Comparison of ENCODE assay signal across 23 cellular contexts in genomic region chr20:766906-767305, GRCh38. TPM values are rescaled to one million over a fixed set of nuclear protein-coding genes. Genes with fewer than 3 reads are reported as not detected.
DNase-seq lines count a peak whose midpoint lies in the region; ATAC-seq and TF ChIP-seq lines count a peak whose summit lies in the region.
"Had no signal": no experiment of that assay in that cellular context is flagged by ENCODE, and none has a peak within 500 bp of the region (broad histone marks: within the 10 kb centered on the region; RNA-seq: fewer than 3 reads in every experiment).

No MANE protein-coding gene starts in this region.

- peaks cover 26% of the 10 kb centered on the region for H3K36me3 Mint-ChIP-seq in Calu3 (ENCODE audit: insufficient read depth, unreplicated experiment)
- H3K36me3 Mint-ChIP-seq: CD14-positive monocyte; CD8-positive, alpha-beta memory T cell had no signal

- no peaks in the 10 kb centered on the region for H3K27me3 Mint-ChIP-seq in Calu3 (ENCODE audit: unreplicated experiment)

- H3K27ac ChIP-seq in VCaP (peak overlapping the region; percentile 82), caudate nucleus (ENCODE audit: low read depth, low read length) (no peak overlapping the region)
- H3K27ac ChIP-seq: A549; BLaER1 treated with 17β-estradiol and CSF1 and Interleukin-3, amounts not matched to agents 10 nM and 100 nM; GM23248 had no signal

- no peak for DNase-seq in Calu3
- peak; percentile 30 for DNase-seq in M059J (ENCODE audit: low read depth)
- peak; percentile 3 for DNase-seq in renal cortical epithelial cell (ENCODE audit: low read depth)
- DNase-seq in activated CD4-positive, alpha-beta T cell treated with anti-CD3 and anti-CD28 coated beads, Interleukin-2, amount 50 U/mL, for 48 hours = no peak
- no peak for DNase-seq in caudate nucleus (lab: John Stamatoyannopoulos, UW)
- DNase-seq: 8988T; ACHN; AML-193; BE2C; CD4-positive, alpha-beta T cell; CD8-positive, alpha-beta memory T cell; DMS53; DMS79 treated with DMSO at 0.1 percent for 48 hours; GF-D8; GM23248; H7; HCEC 1CT had no signal

- CTCF ChIA-PET in Calu3 (lab: Charles Lee) = no interaction called here

- BruUV-seq in Calu3 (replicated peaks; lab: Mats Ljungman, UMichigan) = no TSS peak

- H3K4me1 Mint-ChIP-seq in Calu3 (ENCODE audit: low read depth, unreplicated experiment) = peaks cover 6% of the 10 kb centered on the region
- H3K4me1 Mint-ChIP-seq: CD14-positive monocyte; CD8-positive, alpha-beta memory T cell had no signal

- ATAC-seq in HG03442 (IDR thresholded peaks at IDR 0.05; ENCODE audit: unreplicated experiment) = no peak
- ATAC-seq: A549 had no signal

- TF ChIP-seq CTCF in Calu3 (IDR thresholded peaks at IDR 0.05; ENCODE audit: unreplicated experiment) (no peak), VCaP (conservative IDR thresholded peaks at IDR 0.05) (no peak)

- no peak overlapping the region for H3K27ac Mint-ChIP-seq in Calu3 (ENCODE audit: unreplicated experiment)
- H3K27ac Mint-ChIP-seq: CD14-positive monocyte; CD4-positive, alpha-beta T cell; CD8-positive, alpha-beta memory T cell had no signal

- intact Hi-C loops in Calu3 (cut with micrococcal nuclease; ENCODE audit: unreplicated experiment) = no loop called here

- no peaks in the 10 kb centered on the region for H3K9me3 Mint-ChIP-seq in Calu3 (ENCODE audit: low read depth, unreplicated experiment)
- H3K9me3 Mint-ChIP-seq: CD4-positive, alpha-beta T cell; CD8-positive, alpha-beta memory T cell had no signal

- H3K4me3 Mint-ChIP-seq in Calu3 (ENCODE audit: low read depth, unreplicated experiment) = peak overlapping the region; percentile 73
- H3K4me3 Mint-ChIP-seq: CD14-positive monocyte; CD4-positive, alpha-beta T cell; CD8-positive, alpha-beta memory T cell had no signal

RNA-seq across cellular contexts. Expression of gene SLC52A3, which starts 1.4 kb away (rescaled TPM):
- total RNA-seq in Calu3 (2022) (11.1 TPM in 2 replicates), renal cortical epithelial cell (1.6 and 1.9 TPM in 2 replicates)
- 0.57 and 1.3 TPM in 2 replicates for total RNA-seq in M059J (2014; rRNA removed; shearing (Covaris generic))
- total RNA-seq: CD4-positive, alpha-beta T cell; CD8-positive, alpha-beta memory T cell; G401; GM23248 had no signal

Comparison
In these comparisons a context has a peak if more than half of its experiments do, and no peak if none do; other contexts are left out.
1. DNase-seq: peak in M059J (single experiment) and renal cortical epithelial cell (single experiment); none in Calu3 (single experiment), activated CD4-positive, alpha-beta T cell treated with anti-CD3 and anti-CD28 coated beads, Interleukin-2, amount 50 U/mL, for 48 hours (0 of 2) and caudate nucleus (0 of 61).